ENCODE assay signal across 33 cellular contexts in the genomic region with DNA sequence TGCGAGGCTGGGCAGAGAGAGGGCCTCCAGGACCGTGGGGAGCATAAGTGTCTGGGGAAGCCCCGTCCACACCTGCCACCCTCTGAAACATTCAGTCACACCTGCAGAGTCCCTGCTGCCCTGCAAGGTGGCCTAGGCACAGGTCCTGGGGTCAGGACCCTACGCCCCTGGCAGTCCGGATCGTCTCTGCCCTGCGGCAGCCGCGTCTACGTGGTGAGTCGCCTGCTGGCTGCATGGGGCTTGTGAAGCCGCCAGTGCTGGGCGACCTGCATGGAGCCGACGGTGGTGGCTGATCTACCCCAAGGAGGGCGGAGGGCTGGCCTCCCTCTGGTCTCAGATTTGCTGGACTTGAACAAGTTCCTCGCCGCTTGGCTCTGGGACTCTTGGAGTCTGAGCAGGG. TPM values are rescaled to one million over a fixed set of nuclear protein-coding genes. Genes with fewer than 3 reads are reported as not detected.
"Had no signal": no experiment of that assay in that cellular context is flagged by ENCODE, and none has a peak within 500 bp of the region (broad histone marks: within the 10 kb centered on the region; RNA-seq: fewer than 3 reads in every experiment).

No MANE protein-coding gene starts in this region.

- H3K9me3 ChIP-seq: adrenal gland, ascending aorta, mucosa of descending colon, testis, vagina had no signal

- H3K4me3 Mint-ChIP-seq: activated naive CD8-positive, alpha-beta T cell; activated T-cell treated with anti-CD3 and anti-CD28 coated beads, Interleukin-2, amount 50 U/mL, for 24 hours; nephron progenitor cell; type B pancreatic cell had no signal

- H3K4me3 ChIP-seq: adrenal gland, ascending aorta, hepatocyte, mucosa of descending colon, testis, vagina had no signal

- H2AFZ ChIP-seq: hepatocyte had no signal

- H3K4me1 ChIP-seq: ascending aorta had no signal

- DNase-seq: activated naive CD4-positive, alpha-beta T cell; activated T-cell treated with anti-CD3 and anti-CD28 coated beads, Interleukin-2, amount 50 U/mL, for 24 hours; adrenal gland; brain microvascular endothelial cell; caudate nucleus; dermis blood vessel endothelial cell; effector CD8-positive, alpha-beta T cell; glutamatergic neuron; islet precursor cell; left cardiac atrium; mesendoderm; mucosa of descending colon; nephron progenitor cell; occipital lobe; small intestine; stimulated activated CD4-positive, alpha-beta T cell treated with anti-CD3 and anti-CD28 coated beads, Interleukin-2, amount 100 ng/mL, for 48 hours; stimulated activated CD8-positive, alpha-beta memory T cell treated with anti-CD3 and anti-CD28 coated beads, Interleukin-4, amount 100 ng/mL, for 48 hours; stimulated activated naive CD4-positive, alpha-beta T cell; testis had no signal

- ATAC-seq: esophagus mucosa, left cardiac atrium, mucosa of descending colon, sciatic nerve had no signal

- H3K9me3 Mint-ChIP-seq: activated T-cell treated with anti-CD3 and anti-CD28 coated beads, Interleukin-2, amount 50 U/mL, for 24 hours; activated T-helper 2 cell treated with anti-CD3 and anti-CD28 coated beads, Interferon-gamma antibody, Interleukin-2, Interleukin-4, amounts not matched to agents 10 μg/mL and 5 μg/mL and 100 μg/mL, durations not matched to agents 14 hours and 24 hours and 36 hours; nephron progenitor cell; type B pancreatic cell had no signal

- FAIRE-seq: endothelial cell of umbilical vein, frontal cortex, small intestine, TTC549 had no signal

- H3K27ac ChIP-seq: adrenal gland, ascending aorta, brain microvascular endothelial cell, hepatocyte, testis had no signal

- H3K27ac Mint-ChIP-seq: activated naive CD8-positive, alpha-beta T cell; activated T-helper 2 cell treated with anti-CD3 and anti-CD28 coated beads, Interferon-gamma antibody, Interleukin-2, Interleukin-4, amounts not matched to agents 10 μg/mL and 5 μg/mL and 100 μg/mL, durations not matched to agents 14 hours and 24 hours and 36 hours; nephron progenitor cell; type B pancreatic cell had no signal

- H3K4me2 ChIP-seq: hepatocyte had no signal

- H3K27me3 Mint-ChIP-seq: activated naive CD8-positive, alpha-beta T cell; activated T-cell treated with anti-CD3 and anti-CD28 coated beads, Interleukin-2, amount 50 U/mL, for 24 hours; type B pancreatic cell had no signal

- H3K27me3 ChIP-seq: adrenal gland, ascending aorta, brain microvascular endothelial cell, hepatocyte, testis, vagina had no signal

RNA-seq across cellular contexts. Expression of gene TEKTIP1, which starts 19.8 kb away (rescaled TPM):
- total RNA-seq: ascending aorta, dermis blood vessel endothelial cell, hepatocyte, occipital lobe, renal cortical epithelial cell, vagina had no signal
- polyA plus RNA-seq: endothelial cell of umbilical vein had no signal

RNA-seq across cellular contexts. Expression of gene SMIM44, which starts 35.9 kb away (rescaled TPM):
- total RNA-seq: activated T-helper 2 cell treated with anti-CD3 and anti-CD28 coated beads, Interferon-gamma antibody, Interleukin-2, Interleukin-4, amounts not matched to agents 10 μg/mL and 5 μg/mL and 100 μg/mL, durations not matched to agents 14 hours and 24 hours and 36 hours; adrenal gland; ascending aorta; dermis blood vessel endothelial cell; endothelial cell of umbilical vein; esophagus mucosa; frontal cortex; hepatocyte; left cardiac atrium; lower leg skin; occipital lobe; posterior vena cava; renal cortical epithelial cell; sciatic nerve; testis; vagina had no signal
- polyA plus RNA-seq: adrenal gland, endothelial cell of umbilical vein, hepatocyte had no signal
